ENCODE assay signal across 3 cellular contexts in the genomic region with DNA sequence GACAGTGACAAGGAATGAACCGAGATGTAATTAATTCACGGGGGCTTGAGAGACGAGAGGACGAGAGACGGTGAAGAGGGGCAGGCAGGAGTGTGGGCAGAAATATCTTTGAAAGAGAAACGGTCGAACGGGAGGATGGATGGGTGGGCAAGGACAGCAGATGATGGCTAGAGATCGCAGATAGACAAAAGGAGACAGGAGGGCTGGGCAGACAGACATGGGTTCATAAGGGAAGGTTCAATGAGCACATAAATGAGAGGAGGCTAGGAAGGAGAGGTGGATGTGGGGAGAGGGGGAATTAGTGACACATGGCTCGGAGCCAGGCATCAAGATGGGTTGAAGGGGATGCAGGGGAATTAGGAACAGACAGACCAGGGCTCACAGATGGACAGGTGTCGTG.
A peak's percentile ranks its signal among the peaks of the same experiment; 100 is the strongest.
TF ChIP-seq lines count a peak whose summit lies in the region.

No MANE protein-coding gene starts in this region.

TF ChIP-seq in HEK293, 187 proteins besides CTCF, POLR2A, EP300 and RAD21:
- TF ChIP-seq ZNF366 (tag by site-specific recombination; conservative IDR thresholded peaks at IDR 0.05) (peak; percentile 89), ZNF664 (tag by site-specific recombination; IDR thresholded peaks at IDR 0.05) (no peak), ZNF398 (tag by site-specific recombination; IDR thresholded peaks at IDR 0.05) (0 out of 2 replicates have a peak, but pooled peaks have one; percentile 11), ZBTB17 (tag by site-specific recombination; IDR thresholded peaks at IDR 0.05) (peak; percentile 86), ZNF777 (tag by site-specific recombination; IDR thresholded peaks at IDR 0.05; ENCODE audit: borderline replicate concordance) (0 out of 2 replicates have a peak, but pooled peaks have one; percentile 21)

TF ChIP-seq in H1, 55 proteins besides CTCF, POLR2A, EP300 and RAD21:
- no peak for TF ChIP-seq MAFK (IDR thresholded peaks at IDR 0.05; ENCODE audit: low read depth, low read length)
- no peak for TF ChIP-seq SIN3A (conservative IDR thresholded peaks at IDR 0.05 in 1 of 2, IDR thresholded peaks at IDR 0.05 in 1 of 2; ENCODE audit: low read depth in 1 of 2, low read length in 2 of 2)
- TF ChIP-seq JUN (IDR thresholded peaks at IDR 0.05; ENCODE audit: low read depth, low read length), result no peak
- no peak for TF ChIP-seq KDM4A (IDR thresholded peaks at IDR 0.05; ENCODE audit: low read depth, low read length, severe bottlenecking)
- no peak for TF ChIP-seq SIX5 (IDR thresholded peaks at IDR 0.05; ENCODE audit: low read depth, low read length)
- no peak for TF ChIP-seq KDM5A (IDR thresholded peaks at IDR 0.05; ENCODE audit: low read length)
- TF ChIP-seq CHD2 (IDR thresholded peaks at IDR 0.05; ENCODE audit: low read length), result no peak
- no peak for TF ChIP-seq CTBP2 (IDR thresholded peaks at IDR 0.05; ENCODE audit: borderline replicate concordance, insufficient read depth, insufficient read length, low read length)
- no peak for TF ChIP-seq TBP (IDR thresholded peaks at IDR 0.05; ENCODE audit: low read depth, low read length)
- TF ChIP-seq CHD1 (IDR thresholded peaks at IDR 0.05; ENCODE audit: low read depth, low read length), result no peak

TF ChIP-seq in neural cell, 6 proteins besides CTCF, POLR2A, EP300 and RAD21:
- TF ChIP-seq, protein P1, sequence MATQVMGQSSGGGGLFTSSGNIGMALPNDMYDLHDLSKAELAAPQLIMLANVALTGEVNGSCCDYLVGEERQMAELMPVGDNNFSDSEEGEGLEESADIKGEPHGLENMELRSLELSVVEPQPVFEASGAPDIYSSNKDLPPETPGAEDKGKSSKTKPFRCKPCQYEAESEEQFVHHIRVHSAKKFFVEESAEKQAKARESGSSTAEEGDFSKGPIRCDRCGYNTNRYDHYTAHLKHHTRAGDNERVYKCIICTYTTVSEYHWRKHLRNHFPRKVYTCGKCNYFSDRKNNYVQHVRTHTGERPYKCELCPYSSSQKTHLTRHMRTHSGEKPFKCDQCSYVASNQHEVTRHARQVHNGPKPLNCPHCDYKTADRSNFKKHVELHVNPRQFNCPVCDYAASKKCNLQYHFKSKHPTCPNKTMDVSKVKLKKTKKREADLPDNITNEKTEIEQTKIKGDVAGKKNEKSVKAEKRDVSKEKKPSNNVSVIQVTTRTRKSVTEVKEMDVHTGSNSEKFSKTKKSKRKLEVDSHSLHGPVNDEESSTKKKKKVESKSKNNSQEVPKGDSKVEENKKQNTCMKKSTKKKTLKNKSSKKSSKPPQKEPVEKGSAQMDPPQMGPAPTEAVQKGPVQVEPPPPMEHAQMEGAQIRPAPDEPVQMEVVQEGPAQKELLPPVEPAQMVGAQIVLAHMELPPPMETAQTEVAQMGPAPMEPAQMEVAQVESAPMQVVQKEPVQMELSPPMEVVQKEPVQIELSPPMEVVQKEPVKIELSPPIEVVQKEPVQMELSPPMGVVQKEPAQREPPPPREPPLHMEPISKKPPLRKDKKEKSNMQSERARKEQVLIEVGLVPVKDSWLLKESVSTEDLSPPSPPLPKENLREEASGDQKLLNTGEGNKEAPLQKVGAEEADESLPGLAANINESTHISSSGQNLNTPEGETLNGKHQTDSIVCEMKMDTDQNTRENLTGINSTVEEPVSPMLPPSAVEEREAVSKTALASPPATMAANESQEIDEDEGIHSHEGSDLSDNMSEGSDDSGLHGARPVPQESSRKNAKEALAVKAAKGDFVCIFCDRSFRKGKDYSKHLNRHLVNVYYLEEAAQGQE (IDR thresholded peaks at IDR 0.05; ENCODE audit: borderline replicate concordance), result no peak
- TF ChIP-seq SMC3 (conservative IDR thresholded peaks at IDR 0.05; ENCODE audit: poor library complexity) (no peak), POLR2AphosphoS5 (IDR thresholded peaks at IDR 0.05) (no peak), EZH2 (IDR thresholded peaks at IDR 0.05; ENCODE audit: borderline replicate concordance, insufficient read depth, low read length, poor library complexity, severe bottlenecking) (no peak), MXI1 (conservative IDR thresholded peaks at IDR 0.05; ENCODE audit: poor library complexity, severe bottlenecking) (no peak), TAF1 (IDR thresholded peaks at IDR 0.05; ENCODE audit: low read depth) (no peak)
